ENCODE assay signal across 8 cellular contexts in genomic region chr3:184241447-184242296, GRCh38. TPM values are rescaled to one million over a fixed set of nuclear protein-coding genes. Genes with fewer than 3 reads are reported as not detected.
DNase-seq lines count a peak whose midpoint lies in the region; ATAC-seq and TF ChIP-seq lines count a peak whose summit lies in the region.

No MANE protein-coding gene starts in this region.

- H3K27ac Mint-ChIP-seq in activated CD8-positive, alpha-beta T cell treated with anti-CD3 and anti-CD28 coated beads for 36 hours, result no peak overlapping the region

- H3K79me2 ChIP-seq in GM23248 (ENCODE audit: insufficient read depth), result peaks cover 10% of the 10 kb centered on the region; the same call in 1 of the 2 replicates

- H3K4me1 Mint-ChIP-seq in activated CD8-positive, alpha-beta T cell treated with anti-CD3 and anti-CD28 coated beads for 36 hours (ENCODE audit: low read depth), result peaks cover 4% of the 10 kb centered on the region

- no peaks in the 10 kb centered on the region for H3K9me2 ChIP-seq in GM23248 (ENCODE audit: insufficient read depth)

- H3K4me3 ChIP-seq in BE2C (ENCODE audit: low read depth, low read length), result no peak overlapping the region
- no peak overlapping the region for H3K4me3 ChIP-seq in GM23248
- no peak overlapping the region for H3K4me3 ChIP-seq in left lung
- no peak overlapping the region for H3K4me3 ChIP-seq in dorsolateral prefrontal cortex

- H3K27me3 Mint-ChIP-seq in activated CD8-positive, alpha-beta T cell treated with anti-CD3 and anti-CD28 coated beads for 36 hours, result no peaks in the 10 kb centered on the region

- H4K20me1 ChIP-seq in GM23248 (ENCODE audit: insufficient read depth), result no peaks in the 10 kb centered on the region

- no peaks in the 10 kb centered on the region for H3K27me3 ChIP-seq in BE2C
- no peaks in the 10 kb centered on the region for H3K27me3 ChIP-seq in GM23248 (replicated peaks; ENCODE audit: insufficient read depth)
- H3K27me3 ChIP-seq in left lung, result peaks cover 0 to 11% of the 10 kb centered on the region in 2 donors
- no peaks in the 10 kb centered on the region for H3K27me3 ChIP-seq in dorsolateral prefrontal cortex

- H3F3A ChIP-seq in GM23248 (ENCODE audit: insufficient read depth), result no peaks in the 10 kb centered on the region

- WGBS in GM23248 (ENCODE audit: low coverage in 1 of 2, low lambda C conversion rate in 2 of 2, missing lambda C conversion rate in 2 of 2), 2 experiments, result 18 to 33% methylated on average over 36 of the region's 46 CpGs

- H3K4me1 ChIP-seq in BE2C, result 0 out of 2 replicates have a peak, but pooled peaks cover 2% of the 10 kb centered on the region
- no peaks in the 10 kb centered on the region for H3K4me1 ChIP-seq in GM23248 (ENCODE audit: insufficient read depth)
- peaks cover 0 to 7% of the 10 kb centered on the region in 2 donors for H3K4me1 ChIP-seq in left lung

- TF ChIP-seq CTCF in BE2C (IDR thresholded peaks at IDR 0.05; ENCODE audit: low read depth, low read length) (peak; percentile 84), left lung (IDR thresholded peaks at IDR 0.05) (peak; percentile 26 to 53), dorsolateral prefrontal cortex (IDR thresholded peaks at IDR 0.05 in 54 of 56, conservative IDR thresholded peaks at IDR 0.05 in 2 of 56; ENCODE audit: low read depth in 1 of 56, partially characterized antibody in 56 of 56) (peak in 23 of 56 donors; percentile 5 to 44 (median 21))
- TF ChIP-seq CTCF in activated CD8-positive, alpha-beta T cell treated with anti-CD3 and anti-CD28 coated beads for 36 hours (IDR thresholded peaks at IDR 0.05), result no peak

- no peak overlapping the region for H3K4me3 Mint-ChIP-seq in activated CD8-positive, alpha-beta T cell treated with anti-CD3 and anti-CD28 coated beads for 36 hours

- H3K36me3 ChIP-seq in BE2C (peaks cover 40% of the 10 kb centered on the region), GM23248 (ENCODE audit: low read depth) (no peaks in the 10 kb centered on the region), left lung (peaks cover 0 to 41% of the 10 kb centered on the region in 2 donors)

- ATAC-seq in activated CD8-positive, alpha-beta T cell treated with anti-CD3 and anti-CD28 coated beads for 36 hours, result peak; percentile 49
- ATAC-seq in left lung (peak; percentile 96), GM21515 (IDR thresholded peaks at IDR 0.05; ENCODE audit: unreplicated experiment) (no peak)

- no peak overlapping the region for H3K4me2 ChIP-seq in GM23248 (ENCODE audit: unreplicated experiment)

- H3K36me3 Mint-ChIP-seq in activated CD8-positive, alpha-beta T cell treated with anti-CD3 and anti-CD28 coated beads for 36 hours (ENCODE audit: low read depth), result peaks cover 20% of the 10 kb centered on the region

- in situ Hi-C loops in GM23248 (cut with MboI), result no loop called here

- intact Hi-C loops in activated CD8-positive, alpha-beta T cell treated with anti-CD3 and anti-CD28 coated beads for 36 hours (cut with micrococcal nuclease), result no loop called here
- intact Hi-C loops in left lung (cut with DNase I), result no loop called here
- intact Hi-C loops in dorsolateral prefrontal cortex (cut with DNase I), result loop anchor here (5.0 to 10.0 kb wide), 4 partner anchors 107 to 597 kb away; partner anchors contain the start of genes ABCC5 (in 1 of the 2) and EIF2B5 (in 1 of the 2)

- no peak overlapping the region for H3K9ac ChIP-seq in GM23248

- DNase-seq in BE2C (peak; percentile 83), GM23248 (peak; percentile 54), left lung (peak; percentile 78 to 82), T-helper 9 cell (no peak), NCI-H446 (lab: John Stamatoyannopoulos, UW) (no peak), dorsolateral prefrontal cortex (no peak)
- DNase-seq in activated CD8-positive, alpha-beta T cell treated with anti-CD3 and anti-CD28 coated beads for 36 hours, result peak; percentile 38

- CTCF ChIA-PET in activated CD8-positive, alpha-beta T cell treated with anti-CD3 and anti-CD28 coated beads for 36 hours (lab: Charles Lee), result interaction anchor here (1.6 to 1.8 kb wide), 4 partner anchors 8 to 17 kb away, joined by 3 to 10 read pairs (median 8); partner anchors contain the start of gene EEF1AKMT4

- H3K9me3 Mint-ChIP-seq in activated CD8-positive, alpha-beta T cell treated with anti-CD3 and anti-CD28 coated beads for 36 hours, result no peaks in the 10 kb centered on the region

- no peaks in the 10 kb centered on the region for H3K9me3 ChIP-seq in BE2C
- no peaks in the 10 kb centered on the region for H3K9me3 ChIP-seq in GM23248 (ENCODE audit: low read depth)
- H3K9me3 ChIP-seq in left lung, result no peaks in the 10 kb centered on the region

- POLR2A ChIA-PET in activated CD8-positive, alpha-beta T cell treated with anti-CD3 and anti-CD28 coated beads for 36 hours (lab: Charles Lee), result no interaction called here

- no peak overlapping the region for H2AFZ ChIP-seq in GM23248

- no peak overlapping the region for H3K27ac ChIP-seq in GM23248
- no peak overlapping the region for H3K27ac ChIP-seq in left lung
- H3K27ac ChIP-seq in dorsolateral prefrontal cortex, result peak overlapping the region in 5 of 59 donors; percentile 0 to 47 (median 12)

RNA-seq across cellular contexts. Expression of gene ALG3, which starts 7.1 kb away (rescaled TPM):
- polyA plus RNA-seq in BE2C (2012; ENCODE audit: insufficient read depth, insufficient read length, low read depth), result 245 TPM
- 52.7 and 66.1 TPM in 2 replicates for total RNA-seq in GM23248 (2014; rRNA removed; shearing (Covaris generic))
- 94.2 and 94.7 TPM in 2 replicates for polyA plus RNA-seq in GM23248 (2016; fragmentation: Nextera tagmentation; extraction: Ambion mirVana)
- 10 to 100 TPM; 40.0 to 44.5 TPM for total RNA-seq in activated CD8-positive, alpha-beta T cell treated with anti-CD3 and anti-CD28 coated beads for 36 hours
- total RNA-seq in left lung (10 to 100 TPM; 35.3 to 57.2 TPM), dorsolateral prefrontal cortex (10 to 100 TPM; 10.2 to 27.1 (median 17.8) TPM)

RNA-seq across cellular contexts. Expression of gene EEF1AKMT4, which starts 7.8 kb away (rescaled TPM):
- polyA plus RNA-seq in BE2C (2012; ENCODE audit: insufficient read depth, insufficient read length, low read depth), result 70.9 TPM
- total RNA-seq in GM23248 (2014; rRNA removed; shearing (Covaris generic)), result 4.0 and 7.2 TPM in 2 replicates
- polyA plus RNA-seq in GM23248 (2016; fragmentation: Nextera tagmentation; extraction: Ambion mirVana), result 5.3 and 6.1 TPM in 2 replicates
- 1 to 10 TPM; 7.8 to 8.7 TPM for total RNA-seq in activated CD8-positive, alpha-beta T cell treated with anti-CD3 and anti-CD28 coated beads for 36 hours
- total RNA-seq in left lung (1 to 10 TPM; 4.6 to 6.5 TPM), dorsolateral prefrontal cortex (1 to 10 TPM in 9 of 120 experiments, under 1 TPM in 71, not detected in 40; 0.25 to 1.6 (median 0.52) TPM)

RNA-seq across cellular contexts. Expression of gene VWA5B2, which starts 12.3 kb away (rescaled TPM):
- 17.4 TPM for polyA plus RNA-seq in BE2C (2012; ENCODE audit: insufficient read depth, insufficient read length, low read depth)
- not detected in 2 replicates for total RNA-seq in GM23248 (2014; rRNA removed; shearing (Covaris generic))
- not detected in 2 replicates for polyA plus RNA-seq in GM23248 (2016; fragmentation: Nextera tagmentation; extraction: Ambion mirVana)
- total RNA-seq in activated CD8-positive, alpha-beta T cell treated with anti-CD3 and anti-CD28 coated beads for 36 hours, result not detected
- under 1 TPM in 1 of 2 donors, not detected in 1; 0.31 TPM for total RNA-seq in left lung
- 100 to 1,000 TPM in 1 of 120 experiments, 10 to 100 TPM in 119; 22.0 to 127 (median 48.6) TPM for total RNA-seq in dorsolateral prefrontal cortex

RNA-seq across cellular contexts. Expression of gene CAMK2N2, which starts 19.7 kb away (rescaled TPM):
- 12.8 TPM for polyA plus RNA-seq in BE2C (2012; ENCODE audit: insufficient read depth, insufficient read length, low read depth)
- total RNA-seq in GM23248 (2014; rRNA removed; shearing (Covaris generic)), result 0.11 TPM in 1 of 2 replicates, not detected in the other
- polyA plus RNA-seq in GM23248 (2016; fragmentation: Nextera tagmentation; extraction: Ambion mirVana), result 0.14 TPM in 1 of 2 replicates, not detected in the other
- total RNA-seq in activated CD8-positive, alpha-beta T cell treated with anti-CD3 and anti-CD28 coated beads for 36 hours, result under 1 TPM; 0.18 to 0.22 TPM
- total RNA-seq in left lung (1 to 10 TPM in 1 of 2 donors, under 1 TPM in 1; 0.34 to 1.0 TPM), dorsolateral prefrontal cortex (10 to 100 TPM; 12.9 to 76.7 (median 45.6) TPM)

RNA-seq across cellular contexts. Expression of gene ECE2, which starts 34.1 kb away (rescaled TPM):
- 2.0 TPM for polyA plus RNA-seq in BE2C (2012; ENCODE audit: insufficient read depth, insufficient read length, low read depth)
- not detected in 2 replicates for total RNA-seq in GM23248 (2014; rRNA removed; shearing (Covaris generic))
- not detected in 2 replicates for polyA plus RNA-seq in GM23248 (2016; fragmentation: Nextera tagmentation; extraction: Ambion mirVana)
- total RNA-seq in activated CD8-positive, alpha-beta T cell treated with anti-CD3 and anti-CD28 coated beads for 36 hours, result not detected
- total RNA-seq in left lung (not detected), dorsolateral prefrontal cortex (10 to 100 TPM in 114 of 120 experiments, 1 to 10 TPM in 6; 2.6 to 38.7 (median 18.0) TPM)

Comparison
In these comparisons a context has a peak if more than half of its experiments do, and no peak if none do; other contexts are left out.
1. DNase-seq: peak in BE2C (single experiment), GM23248 (single experiment), activated CD8-positive, alpha-beta T cell treated with anti-CD3 and anti-CD28 coated beads for 36 hours (single experiment) and left lung (2 of 2); none in T-helper 9 cell (single experiment), NCI-H446 (0 of 2) and dorsolateral prefrontal cortex (0 of 10).
2. RNA of gene VWA5B2, which starts 12.3 kb away (total RNA-seq): 22.0 to 127 TPM in dorsolateral prefrontal cortex; 0.31 TPM in left lung, not detected in GM23248 and not detected in activated CD8-positive, alpha-beta T cell treated with anti-CD3 and anti-CD28 coated beads for 36 hours; every median in the first group is over 10 times any median in the second.
3. intact Hi-C loops: an anchor here in dorsolateral prefrontal cortex (5.0 to 10.0 kb wide); none called in activated CD8-positive, alpha-beta T cell treated with anti-CD3 and anti-CD28 coated beads for 36 hours and left lung.